In genomic region chr2:2392332-2392731, GRCh38 we compare ENCODE assay signal across 25 cellular contexts.
"Had no signal": no experiment of that assay in that cellular context is flagged by ENCODE, and none has a peak within 500 bp of the region (broad histone marks: within the 10 kb centered on the region; RNA-seq: fewer than 3 reads in every experiment).

No MANE protein-coding gene starts in this region.

- H3K9me3 ChIP-seq: suprapubic skin, testis, thoracic aorta, thyroid gland, upper lobe of right lung, uterus, vagina had no signal

- FAIRE-seq: urothelium cell line had no signal

- DNase-seq: stimulated activated CD4-positive, alpha-beta T cell treated with anti-CD3 and anti-CD28 coated beads, Interleukin-2, amount 100 ng/mL, for 48 hours; stimulated activated CD4-positive, alpha-beta T cell treated with anti-CD3 and anti-CD28 coated beads, Interleukin-4, amount 100 ng/mL, for 1 hour; stimulated activated CD4-positive, alpha-beta T cell treated with anti-CD3 and anti-CD28 coated beads, Interleukin-4, amount 100 ng/mL, for 24 hours; stimulated activated CD4-positive, alpha-beta T cell treated with anti-CD3 and anti-CD28 coated beads, Interleukin-4, amount 100 ng/mL, for 4 hours; stimulated activated CD8-positive, alpha-beta memory T cell treated with anti-CD3 and anti-CD28 coated beads, Interleukin-4, amount 100 ng/mL, for 48 hours; stimulated activated naive B cell treated with anti-CD40 and anti-IgM and Interleukin-4, amounts not matched to agents 10 μg/mL and 1 μg/mL and 100 μg/mL, for 72 hours; stimulated activated naive CD4-positive, alpha-beta T cell; stimulated activated naive CD4-positive, alpha-beta T cell treated with Interleukin-2 at 50 U/mL for 16 hours; stimulated activated naive CD8-positive, alpha-beta T cell treated with anti-CD3 and anti-CD28 coated beads, Interleukin-15, amount 100 ng/mL, for 72 hours; stimulated activated naive CD8-positive, alpha-beta T cell treated with anti-CD3 and anti-CD28 coated beads, Interleukin-15, Interleukin-2, amounts not matched to agents 100 U/mL and 50 U/mL, for 24 hours; stomach; substantia nigra; testis; thyroid gland; tibial artery; transverse colon; trophoblast cell; upper lobe of right lung; uterus had no signal

- H3K4me3 ChIP-seq: stomach, suprapubic skin, testis, thoracic aorta, thyroid gland, tibial artery, tibial nerve, transverse colon, upper lobe of left lung, upper lobe of right lung, uterus, vagina had no signal

- H3K27ac ChIP-seq: stomach, suprapubic skin, testis, thoracic aorta, thyroid gland, tibial artery, tibial nerve, transverse colon, upper lobe of left lung, upper lobe of right lung, uterus, vagina had no signal

- H3K36me3 ChIP-seq: stomach, suprapubic skin, thoracic aorta, thyroid gland, tibial artery, tibial nerve, transverse colon, upper lobe of left lung, upper lobe of right lung, uterus, vagina had no signal

- H3K27me3 ChIP-seq: stomach, suprapubic skin, testis, thyroid gland, tibial artery, tibial nerve, transverse colon, upper lobe of left lung, upper lobe of right lung, uterus, vagina had no signal
